Comparison of ENCODE assay signal across 13 cellular contexts in genomic region chr9:107694390-107694789, GRCh38.
A peak's percentile ranks its signal among the peaks of the same experiment; 100 is the strongest.
DNase-seq lines count a peak whose midpoint lies in the region; ATAC-seq and TF ChIP-seq lines count a peak whose summit lies in the region.
"Had no signal": no experiment of that assay in that cellular context is flagged by ENCODE, and none has a peak within 500 bp of the region (broad histone marks: within the 10 kb centered on the region; RNA-seq: fewer than 3 reads in every experiment).

No MANE protein-coding gene starts in this region.

- ATAC-seq in GM18520 (IDR thresholded peaks at IDR 0.05; ENCODE audit: unreplicated experiment), result no peak

- no peak overlapping the region for H3K4me3 ChIP-seq in fibroblast of mammary gland (ENCODE audit: control insufficient read depth, low read depth, low read length)
- H3K4me3 ChIP-seq: BLaER1, GM23248, HAP-1 had no signal

- TF ChIP-seq CTCF in fibroblast of mammary gland (conservative IDR thresholded peaks at IDR 0.05; ENCODE audit: control insufficient read depth, insufficient read depth, low read depth, low read length), result no peak

- DNase-seq in NCI-H69 (lab: John Stamatoyannopoulos, UW) (peak; percentile 77), fibroblast of mammary gland (ENCODE audit: low read depth) (peak; percentile 13), renal cortical epithelial cell (ENCODE audit: low read depth) (peak; percentile 18), anterior cingulate cortex (lab: John Stamatoyannopoulos, UW) (no peak)
- no peak for DNase-seq in activated naive CD4-positive, alpha-beta T cell treated with Interleukin-2 at 50 U/mL for 16 hours
- DNase-seq: CD4-positive, alpha-beta memory T cell; DMS153; DMS79; GF-D8 had no signal

Comparison
In these comparisons a context has a peak if more than half of its experiments do, and no peak if none do; other contexts are left out.
1. DNase-seq: peak in NCI-H69 (single experiment), fibroblast of mammary gland (single experiment) and renal cortical epithelial cell (single experiment); none in anterior cingulate cortex (0 of 58) and activated naive CD4-positive, alpha-beta T cell treated with Interleukin-2 at 50 U/mL for 16 hours (single experiment).